Comparison of ENCODE assay signal across 1 cellular context in genomic region chr12:89976866-89977265, GRCh38.
TF ChIP-seq lines count a peak whose summit lies in the region.

No MANE protein-coding gene starts in this region.

TF ChIP-seq in SK-N-SH treated with all-trans-retinoic acid at 6 μM for 48 hours, 23 proteins besides CTCF, POLR2A, EP300 and RAD21 (continued from another document):
- TF ChIP-seq TSHZ2 (CRISPR knock-in tag; IDR thresholded peaks at IDR 0.05) = no peak
- no peak for TF ChIP-seq ISL1 (CRISPR knock-in tag; IDR thresholded peaks at IDR 0.05)
- TF ChIP-seq ARNTL (CRISPR knock-in tag; IDR thresholded peaks at IDR 0.05; ENCODE audit: borderline replicate concordance, low read depth) = no peak
- TF ChIP-seq ZFP30 (CRISPR knock-in tag; IDR thresholded peaks at IDR 0.05) = no peak
- no peak for TF ChIP-seq PPARA (CRISPR knock-in tag; IDR thresholded peaks at IDR 0.05; ENCODE audit: borderline replicate concordance)
- TF ChIP-seq RARB (CRISPR knock-in tag; IDR thresholded peaks at IDR 0.05) = no peak
- no peak for TF ChIP-seq ZNF70 (CRISPR knock-in tag; IDR thresholded peaks at IDR 0.05)
- no peak for TF ChIP-seq ESRRG (CRISPR knock-in tag; IDR thresholded peaks at IDR 0.05)
TF ChIP-seq in SK-N-SH treated with all-trans-retinoic acid at 6 μM for 48 hours: peak in this region for 0.
